23 cellular contexts compared by ENCODE assay signal in the genomic region with DNA sequence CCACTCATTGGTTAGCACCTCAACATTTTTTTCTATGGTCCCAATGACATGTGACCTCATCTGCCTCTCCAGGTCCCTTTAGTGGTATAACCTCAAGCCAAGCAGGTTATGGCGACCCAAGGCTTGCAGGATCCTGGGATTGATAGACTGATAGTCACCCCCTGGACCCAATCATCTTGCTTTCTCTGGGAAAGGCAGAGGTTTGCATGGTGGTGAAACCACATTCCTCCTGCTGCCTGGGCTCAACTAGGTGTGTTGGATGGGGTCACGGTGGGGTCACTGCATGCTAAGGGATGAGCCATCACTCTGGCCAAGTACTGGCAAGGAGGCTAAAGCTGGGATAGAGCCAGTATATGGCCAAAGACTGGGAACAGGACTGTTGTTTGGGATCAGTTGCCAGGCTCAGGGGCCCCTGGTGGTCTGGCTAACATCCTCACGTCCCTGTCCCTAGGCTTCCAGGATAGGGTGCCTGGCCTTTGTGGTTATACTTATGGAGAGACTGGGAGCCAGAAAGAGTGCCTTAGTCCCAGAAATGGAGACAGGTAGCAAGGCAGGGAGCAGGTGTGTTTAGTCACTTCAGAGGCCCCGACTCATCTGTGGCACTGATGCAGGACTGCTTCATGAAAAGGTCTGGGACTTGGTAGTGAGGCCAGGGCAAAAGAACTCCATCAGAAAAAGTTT. TPM values are rescaled to one million over a fixed set of nuclear protein-coding genes. Genes with fewer than 3 reads are reported as not detected.
"Had no signal": no experiment of that assay in that cellular context is flagged by ENCODE, and none has a peak within 500 bp of the region (broad histone marks: within the 10 kb centered on the region; RNA-seq: fewer than 3 reads in every experiment).

No MANE protein-coding gene starts in this region.

- H3K4me3 ChIP-seq: coronary artery, heart left ventricle, lower lobe of right lung, psoas muscle, transverse colon, vagina had no signal

- H3K4me1 Mint-ChIP-seq: immature natural killer cell had no signal

- DNase-seq: activated B cell treated with CpG ODN at 0.5 μM for 24 hours; activated CD4-positive, alpha-beta T cell treated with anti-CD3 and anti-CD28 coated beads for 48 hours; activated gamma-delta T cell; activated T-cell treated with anti-CD3 and anti-CD28 coated beads, Interleukin-2, amount 50 U/mL, for 24 hours; central memory CD4-positive, alpha-beta T cell; effector CD4-positive, alpha-beta T cell; immature natural killer cell; left cardiac atrium; lower lobe of right lung; midbrain; psoas muscle; stimulated activated naive CD8-positive, alpha-beta T cell treated with anti-CD3 and anti-CD28 coated beads, Interleukin-15, Interleukin-2, amounts not matched to agents 100 U/mL and 50 U/mL, for 24 hours; T-helper 2 cell; transverse colon had no signal

- H3K27ac Mint-ChIP-seq: activated B cell treated with CpG ODN at 0.5 μM for 24 hours; activated naive CD4-positive, alpha-beta T cell treated with anti-CD3 and anti-CD28 coated beads, Interleukin-2, amount 50 U/mL, for 72 hours; activated T-cell treated with anti-CD3 and anti-CD28 coated beads, Interleukin-2, amount 50 U/mL, for 24 hours; immature natural killer cell had no signal

- H3K9me3 ChIP-seq: heart left ventricle, lower lobe of right lung, psoas muscle, transverse colon, vagina had no signal

- H3K36me3 ChIP-seq: heart left ventricle, lower lobe of right lung, transverse colon, vagina had no signal

- ATAC-seq: activated naive CD4-positive, alpha-beta T cell treated with anti-CD3 and anti-CD28 coated beads, Interleukin-2, amount 50 U/mL, for 72 hours; heart left ventricle; left cardiac atrium; lower lobe of right lung; psoas muscle; sciatic nerve; stimulated activated naive CD8-positive, alpha-beta T cell treated with anti-CD3 and anti-CD28 coated beads, Interleukin-15, Interleukin-2, amounts not matched to agents 100 U/mL and 50 U/mL, for 24 hours had no signal

- H3K27ac ChIP-seq: coronary artery, lower lobe of right lung, psoas muscle, transverse colon, vagina had no signal

- H3K4me3 Mint-ChIP-seq: activated B cell treated with CpG ODN at 0.5 μM for 24 hours; activated T-cell treated with anti-CD3 and anti-CD28 coated beads, Interleukin-2, amount 50 U/mL, for 24 hours; immature natural killer cell had no signal

- H3K9me3 Mint-ChIP-seq: activated B cell treated with CpG ODN at 0.5 μM for 24 hours; activated naive CD4-positive, alpha-beta T cell treated with anti-CD3 and anti-CD28 coated beads, Interleukin-2, amount 50 U/mL, for 72 hours; activated T-cell treated with anti-CD3 and anti-CD28 coated beads, Interleukin-2, amount 50 U/mL, for 24 hours; immature natural killer cell had no signal

- H3K27me3 ChIP-seq: vagina had no signal

- H3K36me3 Mint-ChIP-seq: immature natural killer cell had no signal

RNA-seq across cellular contexts. Expression of a gene that starts 4.6 kb away (rescaled TPM):
- total RNA-seq: activated B cell treated with CpG ODN at 0.5 μM for 24 hours; activated naive CD4-positive, alpha-beta T cell treated with anti-CD3 and anti-CD28 coated beads, Interleukin-2, amount 50 U/mL, for 72 hours; endothelial cell of umbilical vein; fibroblast of lung; heart left ventricle; left cardiac atrium; lower lobe of right lung; myocyte; osteocyte; sciatic nerve; vagina had no signal
- polyA plus RNA-seq: endothelial cell of umbilical vein, fibroblast of lung, heart left ventricle, immature natural killer cell had no signal
